Comparison of ENCODE assay signal across 25 cellular contexts in genomic region chr3:134284438-134284837, GRCh38.
"Had no signal": no experiment of that assay in that cellular context is flagged by ENCODE, and none has a peak within 500 bp of the region (broad histone marks: within the 10 kb centered on the region; RNA-seq: fewer than 3 reads in every experiment).

No MANE protein-coding gene starts in this region.

- DNase-seq: colonic mucosa; cortex of kidney; effector CD8-positive, alpha-beta T cell; effector memory CD8-positive, alpha-beta T cell; endodermal cell; erythroblast; esophagus squamous epithelium; foreskin fibroblast; foreskin melanocyte; gastrocnemius medialis; glutamatergic neuron; head of caudate nucleus; heart right ventricle; hippocampal formation; left cardiac atrium; left lung; left ventricle myocardium superior; lower lobe of right lung; mesenchymal stem cell; mucosa of descending colon had no signal

- FAIRE-seq: endometrium, islet of Langerhans, keratinocyte had no signal

- H3K9me3 ChIP-seq: colonic mucosa, esophagus squamous epithelium, gastrocnemius medialis, heart right ventricle, left lung, lower lobe of right lung, mucosa of descending colon had no signal

- H3K27me3 ChIP-seq: colonic mucosa, esophagus squamous epithelium, gastrocnemius medialis, left lung had no signal

- ATAC-seq: effector memory CD8-positive, alpha-beta T cell; esophagus mucosa; gastrocnemius medialis; heart right ventricle; left cardiac atrium; left lung; left ventricle myocardium superior; lower lobe of right lung; mucosa of descending colon had no signal

- H3K27ac ChIP-seq: colonic mucosa, epithelial cell of prostate, esophagus squamous epithelium, gastrocnemius medialis, heart right ventricle, left lung, lower lobe of right lung had no signal

- H3K4me1 ChIP-seq: colonic mucosa, gastrocnemius medialis, heart right ventricle had no signal

- H3K36me3 ChIP-seq: colonic mucosa, esophagus squamous epithelium, gastrocnemius medialis, heart right ventricle, left lung, lower lobe of right lung had no signal

- H3K4me3 ChIP-seq: colonic mucosa, esophagus squamous epithelium, gastrocnemius medialis, heart right ventricle, left lung, lower lobe of right lung, mucosa of descending colon had no signal
